8 cellular contexts compared by ENCODE assay signal in genomic region chr5:140547508-140548299, GRCh38. TPM values are rescaled to one million over a fixed set of nuclear protein-coding genes. Genes with fewer than 3 reads are reported as not detected.
DNase-seq lines count a peak whose midpoint lies in the region; ATAC-seq and FAIRE-seq lines count a peak whose summit lies in the region.

Gene EIF4EBP3 (plus strand): TSS chr5:140547662. CDS start chr5:140547738, 76 bp downstream.

- in situ Hi-C loops in KBM-7 (cut with MboI; ENCODE audit: low pct_unique_long_range_greater_than_20kb, low sequenced_read_pairs) = no loop called here

- DNase-seq in GM18507 (ENCODE audit: extremely low spot score, insufficient read length, low read depth) = peak; percentile 76
- peak; percentile 95 for DNase-seq in NCI-H2196 (lab: John Stamatoyannopoulos, UW; ENCODE audit: unreplicated experiment)
- DNase-seq in activated CD4-positive, alpha-beta T cell treated with anti-CD3 and anti-CD28 coated beads, Interleukin-2, amount 50 U/mL, for 1 hour = peak; percentile 87
- peak; percentile 96 for DNase-seq in dedifferentiated amniotic fluid mesenchymal stem cell (ENCODE audit: extremely low spot score)
- peak; percentile 98 for DNase-seq in left colon
- DNase-seq in stimulated activated CD4-positive, alpha-beta T cell treated with anti-CD3 and anti-CD28 coated beads, Interleukin-1b, Interleukin-23, amount 100 ng/mL, for 4 hours (ENCODE audit: low read depth in 2 of 2) = peak; percentile 76 to 79
- DNase-seq in KBM-7 = no peak

- intact Hi-C loops in left colon (cut with DNase I, micrococcal nuclease) = loop anchor here in 1 of 2 donors (5.0 kb wide), 1 partner anchor 95 kb away; no protein-coding TSS in a partner anchor

- peak; percentile 89 for FAIRE-seq in GM18507 (lab: Jason Lieb, UNC)

- peak; percentile 99 for ATAC-seq in HG02973 (IDR thresholded peaks at IDR 0.05; ENCODE audit: unreplicated experiment)
- peak; percentile 84 for ATAC-seq in left colon

RNA-seq across cellular contexts. Expression of gene EIF4EBP3, which starts in this region (rescaled TPM):
- total RNA-seq in left colon = 10 to 100 TPM; 27.2 to 32.9 TPM
